Comparison of ENCODE assay signal across 9 cellular contexts in genomic region chr18:34322365-34323289, GRCh38.
A peak's percentile ranks its signal among the peaks of the same experiment; 100 is the strongest.
DNase-seq lines count a peak whose midpoint lies in the region; ATAC-seq, FAIRE-seq and TF ChIP-seq lines count a peak whose summit lies in the region.
"Had no signal": no experiment of that assay in that cellular context is flagged by ENCODE, and none has a peak within 500 bp of the region (broad histone marks: within the 10 kb centered on the region; RNA-seq: fewer than 3 reads in every experiment).

No MANE protein-coding gene starts in this region.

- H3K27me3 ChIP-seq in endocrine pancreas (ENCODE audit: control insufficient read depth, insufficient read depth, low read length) = no peaks in the 10 kb centered on the region
- H3K27me3 ChIP-seq: ovary had no signal

- FAIRE-seq in D721Med (lab: Jason Lieb, UNC) = peak; percentile 98

- peak; percentile 88 for TF ChIP-seq CTCF in D721Med (IDR thresholded peaks at IDR 0.05; ENCODE audit: insufficient read depth, missing control alignments)

- DNase-seq in D721Med (ENCODE audit: insufficient read length, low spot score) (no peak), HPDE6-E6E7 (ENCODE audit: extremely low spot score) (peak; percentile 3), OCI-M2 (lab: John Stamatoyannopoulos, UW; ENCODE audit: unreplicated experiment) (peak; percentile 4), mucosa of gallbladder (ENCODE audit: low spot score) (peak; percentile 34), GOT3 (lab: John Stamatoyannopoulos, UW) (no peak)

- no peaks in the 10 kb centered on the region for H3K4me1 ChIP-seq in endocrine pancreas (ENCODE audit: control insufficient read depth, insufficient read depth, low read length)

- no peaks in the 10 kb centered on the region for H3K9me3 ChIP-seq in endocrine pancreas (ENCODE audit: control insufficient read depth, low read length)
- H3K9me3 ChIP-seq: ovary had no signal

- no peak overlapping the region for H3K9ac ChIP-seq in endocrine pancreas (ENCODE audit: control insufficient read depth, insufficient read depth, low read length)

- peak overlapping the region; percentile 80 for H3K4me3 ChIP-seq in endocrine pancreas (ENCODE audit: control insufficient read depth, insufficient read depth, low read length)
- H3K4me3 ChIP-seq: ovary had no signal

- ATAC-seq in GM19467 (IDR thresholded peaks at IDR 0.05; ENCODE audit: unreplicated experiment) (peak; percentile 62), GM21367 (IDR thresholded peaks at IDR 0.05; ENCODE audit: unreplicated experiment) (no peak)

- H3K36me3 ChIP-seq in endocrine pancreas (ENCODE audit: control insufficient read depth, insufficient read depth, low read length) = no peaks in the 10 kb centered on the region
- H3K36me3 ChIP-seq: ovary had no signal

Comparison
In these comparisons a context has a peak if more than half of its experiments do, and no peak if none do; other contexts are left out.
1. DNase-seq: peak in HPDE6-E6E7 (single experiment), OCI-M2 (single experiment) and mucosa of gallbladder (single experiment); none in D721Med (single experiment) and GOT3 (single experiment).